14 cellular contexts compared by ENCODE assay signal in genomic region chr16:76287466-76287865, GRCh38. TPM values are rescaled to one million over a fixed set of nuclear protein-coding genes. Genes with fewer than 3 reads are reported as not detected.
DNase-seq lines count a peak whose midpoint lies in the region; ATAC-seq and TF ChIP-seq lines count a peak whose summit lies in the region.
"Had no signal": no experiment of that assay in that cellular context is flagged by ENCODE, and none has a peak within 500 bp of the region (broad histone marks: within the 10 kb centered on the region; RNA-seq: fewer than 3 reads in every experiment).

No MANE protein-coding gene starts in this region.

- WGBS in heart right ventricle, 2 donors = 45 to 46% methylated on average over 3 of the region's 3 CpGs

- no peak overlapping the region for H3K27ac ChIP-seq in heart right ventricle

- H3K9me3 ChIP-seq in heart right ventricle = no peaks in the 10 kb centered on the region
- H3K9me3 ChIP-seq in MG63 = no peaks in the 10 kb centered on the region
- H3K9me3 ChIP-seq: HAP-1 had no signal

- H3K4me3 ChIP-seq in heart right ventricle = no peak overlapping the region
- no peak overlapping the region for H3K4me3 ChIP-seq in MG63
- H3K4me3 ChIP-seq: HAP-1 had no signal

- no peak for TF ChIP-seq CTCF in heart right ventricle (IDR thresholded peaks at IDR 0.05)

- no peaks in the 10 kb centered on the region for H3K36me3 ChIP-seq in heart right ventricle
- H3K36me3 ChIP-seq in MG63 = no peaks in the 10 kb centered on the region
- H3K36me3 ChIP-seq: HAP-1 had no signal

- no peaks in the 10 kb centered on the region for H3K27me3 ChIP-seq in heart right ventricle
- H3K27me3 ChIP-seq in MG63 = no peaks in the 10 kb centered on the region

- ATAC-seq in GM18520 (IDR thresholded peaks at IDR 0.05; ENCODE audit: unreplicated experiment) (no peak), heart right ventricle (no peak)

- H3K4me1 ChIP-seq in heart right ventricle = no peaks in the 10 kb centered on the region
- H3K4me1 ChIP-seq: HAP-1 had no signal

- intact Hi-C loops in heart right ventricle (cut with DNase I) = no loop called here

- DNase-seq in CMK (ENCODE audit: low read depth) (peak; percentile 68), NCI-H1694 (lab: John Stamatoyannopoulos, UW) (peak; percentile 68), NCI-H524 treated with DMSO at 0.1 percent for 48 hours (lab: John Stamatoyannopoulos, UW) (peak; percentile 19), cerebellar nuclear complex (lab: John Stamatoyannopoulos, UW) (peak; percentile 11 to 57), heart right ventricle (no peak), MG63 (no peak)
- DNase-seq: CD4-positive, alpha-beta T cell; DND-41; GF-D8 had no signal

RNA-seq across cellular contexts. Expression of gene CNTNAP4, which starts 10.3 kb away (rescaled TPM):
- not detected for total RNA-seq in heart right ventricle
- polyA plus RNA-seq in heart right ventricle = not detected
- not detected in 2 replicates for total RNA-seq in MG63 (2014; rRNA removed; shearing (Covaris generic); ENCODE audit: low replicate concordance)
- total RNA-seq: B cell; CD4-positive, alpha-beta T cell; H1; HT-29 had no signal
- polyA plus RNA-seq: H1 had no signal

Comparison
In these comparisons a context has a peak if more than half of its experiments do, and no peak if none do; other contexts are left out.
1. DNase-seq: peak in CMK (single experiment), NCI-H1694 (single experiment), NCI-H524 treated with DMSO at 0.1 percent for 48 hours (single experiment) and cerebellar nuclear complex (2 of 2); none in heart right ventricle (0 of 2) and MG63 (single experiment).